In genomic region chr12:109719123-109720022, GRCh38 we compare ENCODE assay signal across 11 cellular contexts. TPM values are rescaled to one million over a fixed set of nuclear protein-coding genes. Genes with fewer than 3 reads are reported as not detected.
A peak's percentile ranks its signal among the peaks of the same experiment; 100 is the strongest.
DNase-seq lines count a peak whose midpoint lies in the region; TF ChIP-seq lines count a peak whose summit lies in the region.
"Had no signal": no experiment of that assay in that cellular context is flagged by ENCODE, and none has a peak within 500 bp of the region (broad histone marks: within the 10 kb centered on the region; RNA-seq: fewer than 3 reads in every experiment).

No MANE protein-coding gene starts in this region.

- H3K79me2 ChIP-seq in DOHH2 (ENCODE audit: control insufficient read depth, low read length): no peaks in the 10 kb centered on the region

- H3K9me3 Mint-ChIP-seq in immature natural killer cell: no peaks in the 10 kb centered on the region

- DNase-seq in LNCaP clone FGC (ENCODE audit: low read depth) (no peak), midbrain (lab: John Stamatoyannopoulos, UW) (peak; percentile 15), immature natural killer cell (no peak), amniotic stem cell (lab: John Stamatoyannopoulos, UW) (no peak), KG1 (lab: John Stamatoyannopoulos, UW) (no peak), NOMO-1 treated with dmso at 0.1 percent for 144 hours (lab: John Stamatoyannopoulos, UW; ENCODE audit: unreplicated experiment) (no peak)
- DNase-seq: activated CD4-positive, alpha-beta T cell treated with anti-CD3 and anti-CD28 coated beads for 48 hours had no signal

- H3K27ac ChIP-seq in DOHH2 (ENCODE audit: low read depth, low read length): no peak overlapping the region
- peak overlapping the region; percentile 21 for H3K27ac ChIP-seq in cingulate gyrus (ENCODE audit: low read depth, low read length)

- H3K27me3 Mint-ChIP-seq in immature natural killer cell (ENCODE audit: low read depth in 3 of 3): peaks cover 5 to 11% (median 6%) of the 10 kb centered on the region in 3 donors

- peaks cover 50% of the 10 kb centered on the region for H3K27me3 ChIP-seq in DOHH2 (ENCODE audit: control insufficient read depth, low read length)

- H3K27ac Mint-ChIP-seq in immature natural killer cell: peak overlapping the region in 1 of 6 donors; percentile 28

- H3K4me3 ChIP-seq in DOHH2 (ENCODE audit: low read length): no peak overlapping the region
- no peak overlapping the region for H3K4me3 ChIP-seq in LNCaP clone FGC (ENCODE audit: low read depth, low read length)
- H3K4me3 ChIP-seq: lung, upper lobe of left lung had no signal

- H3K36me3 Mint-ChIP-seq in immature natural killer cell: no peaks in the 10 kb centered on the region

- no peaks in the 10 kb centered on the region for H3K9me2 ChIP-seq in DOHH2 (replicated peaks; ENCODE audit: control insufficient read depth, low read length)

- TF ChIP-seq CTCF in DOHH2 (IDR thresholded peaks at IDR 0.05; ENCODE audit: low read depth, low read length, poor library complexity, severe bottlenecking): peak; percentile 15
- TF ChIP-seq CTCF in LNCaP clone FGC (IDR thresholded peaks at IDR 0.05; ENCODE audit: control insufficient read depth, extremely low read depth, insufficient read depth): peak; percentile 37; the same call in 1 of the 2 replicates

- H3F3A ChIP-seq in DOHH2 (ENCODE audit: control insufficient read depth, insufficient read depth): no peaks in the 10 kb centered on the region

- peaks cover 16% of the 10 kb centered on the region; the same call in 1 of the 2 replicates for H4K20me1 ChIP-seq in DOHH2 (ENCODE audit: control insufficient read depth, insufficient read depth, low read depth, low read length)

- H3K36me3 ChIP-seq in DOHH2 (ENCODE audit: control insufficient read depth, low read length): no peaks in the 10 kb centered on the region
- H3K36me3 ChIP-seq: upper lobe of left lung had no signal

- peaks cover 13% of the 10 kb centered on the region for H3K4me1 ChIP-seq in DOHH2 (ENCODE audit: control insufficient read depth, low read length)

- no peak overlapping the region for H3K4me3 Mint-ChIP-seq in immature natural killer cell

- H3K9me3 ChIP-seq in DOHH2 (ENCODE audit: control insufficient read depth, insufficient read depth, low read length): no peaks in the 10 kb centered on the region
- H3K9me3 ChIP-seq: upper lobe of left lung had no signal

- H3K4me2 ChIP-seq in DOHH2 (ENCODE audit: low read length): no peak overlapping the region

- H3K4me1 Mint-ChIP-seq in immature natural killer cell: peaks cover 0 to 1% of the 10 kb centered on the region in 2 donors

RNA-seq across cellular contexts. Expression of gene FAM222A, which starts 5.7 kb away (rescaled TPM):
- polyA plus RNA-seq in immature natural killer cell: under 1 TPM in 2 of 3 donors, not detected in 1; 0.20 to 0.49 TPM
